ENCODE assay signal across 1 cellular context in genomic region chr6:70369332-70369950, GRCh38.
TF ChIP-seq lines count a peak whose summit lies in the region.

No MANE protein-coding gene starts in this region.

TF ChIP-seq in WTC11, 78 proteins besides CTCF, POLR2A, EP300 and RAD21 (continued from another document):
- TF ChIP-seq ZSCAN18 (CRISPR knock-in tag; IDR thresholded peaks at IDR 0.05) (no peak), ATF3 (CRISPR knock-in tag; conservative IDR thresholded peaks at IDR 0.05) (no peak)
